Comparison of ENCODE assay signal across 2 cellular contexts in the genomic region with DNA sequence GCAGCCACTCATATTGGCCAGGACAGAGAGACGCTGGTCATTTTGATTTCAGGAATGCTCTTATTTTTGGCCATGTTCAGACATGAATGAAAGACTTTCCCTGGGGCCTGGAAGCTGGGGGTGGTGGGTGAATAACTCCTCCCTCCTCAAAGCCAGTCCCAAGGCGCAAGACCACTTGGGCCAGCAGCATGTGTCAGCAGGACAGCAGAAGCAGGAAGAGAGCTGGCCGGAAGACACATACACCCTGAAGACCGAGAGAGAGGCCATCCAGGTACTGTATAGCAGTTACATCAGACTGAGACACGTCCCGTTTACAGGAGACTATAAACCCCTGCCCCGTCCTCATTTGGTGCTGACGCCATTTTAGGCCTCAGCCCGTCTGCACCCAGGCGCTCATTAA.
TF ChIP-seq lines count a peak whose summit lies in the region.

No MANE protein-coding gene starts in this region.

TF ChIP-seq in K562, 482 proteins besides CTCF, POLR2A, EP300 and RAD21:
- TF ChIP-seq FOXM1 (IDR thresholded peaks at IDR 0.05; ENCODE audit: low read depth) (no peak), FOXM1 (CRISPR knock-in tag; IDR thresholded peaks at IDR 0.05; ENCODE audit: low read depth) (no peak), U2AF1 (optimal IDR thresholded peaks at IDR 0.05; ENCODE audit: low read depth, low read length) (no peak), ZC3H8 (IDR thresholded peaks at IDR 0.05) (no peak), ZNF431 (CRISPR knock-in tag; IDR thresholded peaks at IDR 0.05) (no peak)
- TF ChIP-seq, protein P1, sequence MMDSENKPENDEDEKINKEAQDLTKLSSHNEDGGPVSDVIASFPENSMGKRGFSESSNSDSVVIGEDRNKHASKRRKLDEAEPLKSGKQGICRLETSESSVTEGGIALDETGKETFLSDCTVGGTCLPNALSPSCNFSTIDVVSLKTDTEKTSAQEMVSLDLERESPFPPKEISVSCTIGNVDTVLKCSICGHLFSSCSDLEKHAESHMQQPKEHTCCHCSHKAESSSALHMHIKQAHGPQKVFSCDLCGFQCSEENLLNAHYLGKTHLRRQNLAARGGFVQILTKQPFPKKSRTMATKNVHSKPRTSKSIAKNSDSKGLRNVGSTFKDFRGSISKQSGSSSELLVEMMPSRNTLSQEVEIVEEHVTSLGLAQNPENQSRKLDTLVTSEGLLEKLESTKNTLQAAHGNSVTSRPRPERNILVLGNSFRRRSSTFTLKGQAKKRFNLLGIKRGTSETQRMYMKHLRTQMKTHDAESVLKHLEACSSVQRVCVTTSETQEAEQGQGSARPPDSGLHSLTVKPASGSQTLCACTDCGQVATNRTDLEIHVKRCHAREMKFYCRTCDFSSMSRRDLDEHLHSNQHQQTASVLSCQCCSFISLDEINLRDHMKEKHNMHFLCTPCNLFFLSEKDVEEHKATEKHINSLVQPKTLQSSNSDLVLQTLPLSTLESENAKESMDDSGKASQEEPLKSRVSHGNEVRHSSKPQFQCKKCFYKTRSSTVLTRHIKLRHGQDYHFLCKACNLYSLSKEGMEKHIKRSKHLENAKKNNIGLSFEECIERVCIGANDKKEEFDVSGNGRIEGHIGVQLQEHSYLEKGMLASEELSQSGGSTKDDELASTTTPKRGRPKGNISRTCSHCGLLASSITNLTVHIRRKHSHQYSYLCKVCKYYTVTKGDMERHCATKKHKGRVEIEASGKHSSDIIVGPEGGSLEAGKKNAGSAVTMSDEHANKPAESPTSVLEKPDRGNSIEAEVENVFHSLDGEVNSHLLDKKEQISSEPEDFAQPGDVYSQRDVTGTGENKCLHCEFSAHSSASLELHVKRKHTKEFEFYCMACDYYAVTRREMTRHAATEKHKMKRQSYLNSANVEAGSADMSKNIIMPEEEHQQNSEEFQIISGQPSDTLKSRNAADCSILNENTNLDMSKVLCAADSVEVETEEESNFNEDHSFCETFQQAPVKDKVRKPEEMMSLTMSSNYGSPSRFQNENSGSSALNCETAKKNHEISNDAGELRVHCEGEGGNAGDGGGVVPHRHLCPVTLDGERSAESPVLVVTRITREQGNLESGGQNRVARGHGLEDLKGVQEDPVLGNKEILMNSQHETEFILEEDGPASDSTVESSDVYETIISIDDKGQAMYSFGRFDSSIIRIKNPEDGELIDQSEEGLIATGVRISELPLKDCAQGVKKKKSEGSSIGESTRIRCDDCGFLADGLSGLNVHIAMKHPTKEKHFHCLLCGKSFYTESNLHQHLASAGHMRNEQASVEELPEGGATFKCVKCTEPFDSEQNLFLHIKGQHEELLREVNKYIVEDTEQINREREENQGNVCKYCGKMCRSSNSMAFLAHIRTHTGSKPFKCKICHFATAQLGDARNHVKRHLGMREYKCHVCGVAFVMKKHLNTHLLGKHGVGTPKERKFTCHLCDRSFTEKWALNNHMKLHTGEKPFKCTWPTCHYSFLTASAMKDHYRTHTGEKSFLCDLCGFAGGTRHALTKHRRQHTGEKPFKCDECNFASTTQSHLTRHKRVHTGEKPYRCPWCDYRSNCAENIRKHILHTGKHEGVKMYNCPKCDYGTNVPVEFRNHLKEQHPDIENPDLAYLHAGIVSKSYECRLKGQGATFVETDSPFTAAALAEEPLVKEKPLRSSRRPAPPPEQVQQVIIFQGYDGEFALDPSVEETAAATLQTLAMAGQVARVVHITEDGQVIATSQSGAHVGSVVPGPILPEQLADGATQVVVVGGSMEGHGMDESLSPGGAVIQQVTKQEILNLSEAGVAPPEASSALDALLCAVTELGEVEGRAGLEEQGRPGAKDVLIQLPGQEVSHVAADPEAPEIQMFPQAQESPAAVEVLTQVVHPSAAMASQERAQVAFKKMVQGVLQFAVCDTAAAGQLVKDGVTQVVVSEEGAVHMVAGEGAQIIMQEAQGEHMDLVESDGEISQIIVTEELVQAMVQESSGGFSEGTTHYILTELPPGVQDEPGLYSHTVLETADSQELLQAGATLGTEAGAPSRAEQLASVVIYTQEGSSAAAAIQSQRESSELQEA (IDR thresholded peaks at IDR 0.05; ENCODE audit: low read depth): no peak

TF ChIP-seq in H1, 55 proteins besides CTCF, POLR2A, EP300 and RAD21:
- TF ChIP-seq SRF (IDR thresholded peaks at IDR 0.05; ENCODE audit: low read depth, low read length) (no peak), NANOG (IDR thresholded peaks at IDR 0.05; ENCODE audit: insufficient read depth, low read depth, low read length, poor library complexity, severe bottlenecking) (no peak), JUN (IDR thresholded peaks at IDR 0.05; ENCODE audit: low read depth, low read length) (no peak), CEBPB (IDR thresholded peaks at IDR 0.05; ENCODE audit: low read depth, low read length) (no peak), EZH2 (IDR thresholded peaks at IDR 0.05; ENCODE audit: low read depth, low read length, severe bottlenecking) (no peak), FOSL1 (IDR thresholded peaks at IDR 0.05; ENCODE audit: insufficient read depth, low read depth, low read length) (no peak), RBBP5 (IDR thresholded peaks at IDR 0.05; ENCODE audit: borderline replicate concordance, low read depth, low read length) (no peak), YY1 (IDR thresholded peaks at IDR 0.05; ENCODE audit: low read depth, low read length) (no peak), GABPA (IDR thresholded peaks at IDR 0.05; ENCODE audit: borderline replicate concordance, insufficient read depth, low read length) (no peak), TCF12 (IDR thresholded peaks at IDR 0.05; ENCODE audit: low read depth, low read length) (no peak), BCL11A (IDR thresholded peaks at IDR 0.05; ENCODE audit: low read depth in 2 of 2, low read length in 2 of 2) (no peak), GTF2F1 (IDR thresholded peaks at IDR 0.05; ENCODE audit: borderline replicate concordance, low read depth, low read length) (no peak), POLR2AphosphoS5 (IDR thresholded peaks at IDR 0.05; ENCODE audit: low read depth, low read length) (no peak), RFX5 (IDR thresholded peaks at IDR 0.05; ENCODE audit: borderline replicate concordance, low read depth, low read length) (no peak)
- TF ChIP-seq, protein P2, sequence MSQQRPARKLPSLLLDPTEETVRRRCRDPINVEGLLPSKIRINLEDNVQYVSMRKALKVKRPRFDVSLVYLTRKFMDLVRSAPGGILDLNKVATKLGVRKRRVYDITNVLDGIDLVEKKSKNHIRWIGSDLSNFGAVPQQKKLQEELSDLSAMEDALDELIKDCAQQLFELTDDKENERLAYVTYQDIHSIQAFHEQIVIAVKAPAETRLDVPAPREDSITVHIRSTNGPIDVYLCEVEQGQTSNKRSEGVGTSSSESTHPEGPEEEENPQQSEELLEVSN (IDR thresholded peaks at IDR 0.05): no peak
